ENCODE assay signal across 25 cellular contexts in genomic region chr5:167375125-167375524, GRCh38.
"Had no signal": no experiment of that assay in that cellular context is flagged by ENCODE, and none has a peak within 500 bp of the region (broad histone marks: within the 10 kb centered on the region; RNA-seq: fewer than 3 reads in every experiment).

No MANE protein-coding gene starts in this region.

- H3K36me3 ChIP-seq: left ventricle myocardium inferior, neural progenitor cell, ovary, prostate gland, tibial nerve, uterus had no signal

- H2AFZ ChIP-seq: neural progenitor cell had no signal

- H3K27me3 Mint-ChIP-seq: naive B cell; stimulated activated naive CD8-positive, alpha-beta T cell treated with anti-CD3 and anti-CD28 coated beads, Interleukin-15, amount 100 ng/mL, for 72 hours had no signal

- H3K4me2 ChIP-seq: neural progenitor cell had no signal

- H3K36me3 Mint-ChIP-seq: immature natural killer cell; mesothelial cell of epicardium; naive B cell; stimulated activated effector memory CD8-positive, alpha-beta T cell treated with anti-CD3 and anti-CD28 coated beads, Interleukin-12 subunit alpha, Interleukin-12 subunit beta, amount 100 ng/mL, for 72 hours; type B pancreatic cell had no signal

- H3K4me1 Mint-ChIP-seq: immature natural killer cell; naive B cell; natural killer cell; neural progenitor cell; stimulated activated effector memory CD8-positive, alpha-beta T cell treated with anti-CD3 and anti-CD28 coated beads, Interleukin-12 subunit alpha, Interleukin-12 subunit beta, amount 100 ng/mL, for 72 hours; stimulated activated naive CD8-positive, alpha-beta T cell treated with anti-CD3 and anti-CD28 coated beads, Interleukin-15, amount 100 ng/mL, for 72 hours had no signal

- H3K27ac ChIP-seq: left ventricle myocardium inferior, neural progenitor cell, ovary, prostate gland, skin epidermis, tibial nerve, uterus had no signal

- H3K4me3 ChIP-seq: left ventricle myocardium inferior, lung, neural progenitor cell, ovary, prostate gland, skin epidermis, tibial nerve, uterus had no signal

- H3K4me3 Mint-ChIP-seq: immature natural killer cell; mesothelial cell of epicardium; naive B cell; natural killer cell; nephron progenitor cell; neural progenitor cell; stimulated activated effector memory CD8-positive, alpha-beta T cell treated with anti-CD3 and anti-CD28 coated beads, Interleukin-12 subunit alpha, Interleukin-12 subunit beta, amount 100 ng/mL, for 72 hours; stimulated activated naive CD8-positive, alpha-beta T cell treated with anti-CD3 and anti-CD28 coated beads, Interleukin-15, amount 100 ng/mL, for 72 hours; type B pancreatic cell had no signal

- FAIRE-seq: islet of Langerhans had no signal

- DNase-seq: hypothalamus; immature natural killer cell; left ventricle myocardium inferior; mesendoderm; naive B cell; natural killer cell; nephron progenitor cell; ovary; retina; stimulated activated CD4-positive, alpha-beta T cell treated with anti-CD3 and anti-CD28 coated beads, Interleukin-4, amount 100 ng/mL, for 24 hours; stimulated activated naive CD4-positive, alpha-beta T cell treated with Interleukin-2 at 50 U/mL for 16 hours; stimulated activated naive CD8-positive, alpha-beta T cell treated with anti-CD3 and anti-CD28 coated beads, Interleukin-15, amount 100 ng/mL, for 72 hours; substantia nigra; uterus had no signal

- H3K9me3 ChIP-seq: left ventricle myocardium inferior, ovary, prostate gland, tibial nerve, uterus had no signal

- H3K9me3 Mint-ChIP-seq: mesothelial cell of epicardium; nephron progenitor cell; neural progenitor cell; stimulated activated naive CD8-positive, alpha-beta T cell treated with anti-CD3 and anti-CD28 coated beads, Interleukin-15, amount 100 ng/mL, for 72 hours; type B pancreatic cell had no signal

- ATAC-seq: natural killer cell; right cardiac atrium; sciatic nerve; stimulated activated effector memory CD8-positive, alpha-beta T cell treated with anti-CD3 and anti-CD28 coated beads, Interleukin-12 subunit alpha, Interleukin-12 subunit beta, amount 100 ng/mL, for 72 hours; stimulated activated naive CD8-positive, alpha-beta T cell treated with anti-CD3 and anti-CD28 coated beads, Interleukin-15, amount 100 ng/mL, for 72 hours had no signal

- H3K4me1 ChIP-seq: left ventricle myocardium inferior, neural progenitor cell, prostate gland, tibial nerve, uterus had no signal

- H3K27me3 ChIP-seq: neural progenitor cell, ovary, tibial nerve, uterus had no signal

- H3K27ac Mint-ChIP-seq: immature natural killer cell; mesothelial cell of epicardium; naive B cell; natural killer cell; neural progenitor cell; stimulated activated effector memory CD8-positive, alpha-beta T cell treated with anti-CD3 and anti-CD28 coated beads, Interleukin-12 subunit alpha, Interleukin-12 subunit beta, amount 100 ng/mL, for 72 hours; stimulated activated naive CD8-positive, alpha-beta T cell treated with anti-CD3 and anti-CD28 coated beads, Interleukin-15, amount 100 ng/mL, for 72 hours; type B pancreatic cell had no signal

- H3K9ac ChIP-seq: neural progenitor cell had no signal
